9 cellular contexts compared by ENCODE assay signal in the genomic region with DNA sequence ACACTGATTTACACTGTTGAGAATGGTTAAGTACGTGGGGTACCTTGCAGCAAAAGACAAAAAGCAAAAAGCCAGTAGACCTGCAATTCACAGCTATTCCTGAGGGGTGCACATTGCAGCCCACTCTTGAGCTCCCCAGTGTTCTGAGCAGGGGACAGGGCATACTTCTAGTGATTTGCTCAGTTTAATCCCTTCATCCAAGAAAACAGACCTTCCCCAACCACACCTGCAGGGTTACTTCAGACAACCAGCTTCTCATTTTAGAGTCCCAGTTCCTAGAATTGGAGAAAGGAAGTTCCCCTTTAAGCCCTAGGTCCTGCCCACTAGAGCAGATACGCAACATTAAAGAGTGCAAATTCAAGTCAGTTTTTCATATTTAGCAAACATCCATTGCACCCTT. TPM values are rescaled to one million over a fixed set of nuclear protein-coding genes. Genes with fewer than 3 reads are reported as not detected.
DNase-seq lines count a peak whose midpoint lies in the region; ATAC-seq and TF ChIP-seq lines count a peak whose summit lies in the region.
"Had no signal": no experiment of that assay in that cellular context is flagged by ENCODE, and none has a peak within 500 bp of the region (broad histone marks: within the 10 kb centered on the region; RNA-seq: fewer than 3 reads in every experiment).

No MANE protein-coding gene starts in this region.

- H3K4me1 ChIP-seq in OCI-LY3 (ENCODE audit: low read length) = peaks cover 37% of the 10 kb centered on the region

- H3K4me2 ChIP-seq in OCI-LY3 (ENCODE audit: low read length) = peak overlapping the region; percentile 96

- H4K20me1 ChIP-seq in OCI-LY3 (ENCODE audit: insufficient read depth, low read length) = no peaks in the 10 kb centered on the region

- H2AFZ ChIP-seq in OCI-LY3 (ENCODE audit: low read depth, low read length) = peak overlapping the region; percentile 67; the same call in 1 of the 2 replicates

- no peaks in the 10 kb centered on the region for H3K9me3 ChIP-seq in OCI-LY3 (ENCODE audit: insufficient read depth, low read length)

- no peak for ATAC-seq in GM18873 (IDR thresholded peaks at IDR 0.05; ENCODE audit: low FRiP score, unreplicated experiment)

- H3K4me3 ChIP-seq in OCI-LY3 (ENCODE audit: low read length) = peak overlapping the region; percentile 67
- no peak overlapping the region for H3K4me3 ChIP-seq in fibroblast of pulmonary artery (replicated peaks; ENCODE audit: low read depth, low read length)

- TF ChIP-seq CTCF in 22Rv1 (IDR thresholded peaks at IDR 0.05) (no peak), GM12873 (IDR thresholded peaks at IDR 0.05; ENCODE audit: insufficient read depth, low read depth, low read length, missing control alignments) (peak; percentile 65), OCI-LY3 (IDR thresholded peaks at IDR 0.05; ENCODE audit: low read depth, low read length) (peak; percentile 30), fibroblast of pulmonary artery (IDR thresholded peaks at IDR 0.05; ENCODE audit: low read length, missing control alignments) (peak; percentile 22)

- H3K79me2 ChIP-seq in OCI-LY3 (ENCODE audit: low read length) = peaks cover 10% of the 10 kb centered on the region

- H3K9ac ChIP-seq in OCI-LY3 (ENCODE audit: low read length) = peak overlapping the region; percentile 41; the same call in 1 of the 2 replicates

- H3K27ac ChIP-seq in 22Rv1 (peak overlapping the region; percentile 19; the same call in 1 of the 2 replicates), OCI-LY3 (ENCODE audit: low read length) (no peak overlapping the region)

- peaks cover 12% of the 10 kb centered on the region for H3K27me3 ChIP-seq in OCI-LY3 (ENCODE audit: low read depth, low read length)

- no peaks in the 10 kb centered on the region for H3K36me3 ChIP-seq in OCI-LY3 (replicated peaks; ENCODE audit: low read depth, low read length)

- DNase-seq in fibroblast of pulmonary artery (ENCODE audit: low read depth) = no peak
- no peak for DNase-seq in HT-29 (ENCODE audit: low spot score)
- DNase-seq in HuH-7 (ENCODE audit: low spot score) = no peak
- DNase-seq in activated CD8-positive, alpha-beta memory T cell treated with anti-CD3 and anti-CD28 coated beads, Interleukin-2, amount 50 U/mL, for 4 hours = no peak
- DNase-seq: central memory CD4-positive, alpha-beta T cell had no signal

RNA-seq across cellular contexts. Expression of gene WSB2, which starts 3.6 kb away (rescaled TPM):
- total RNA-seq in HT-29 (2014; rRNA removed; shearing (Covaris generic)) = 115 and 117 TPM in 2 replicates

RNA-seq across cellular contexts. Expression of gene VSIG10, which starts 39.2 kb away (rescaled TPM):
- total RNA-seq in HT-29 (2014; rRNA removed; shearing (Covaris generic)) = 37.4 and 40.8 TPM in 2 replicates

RNA-seq across cellular contexts. Expression of gene RFC5, which starts 48.1 kb away (rescaled TPM):
- total RNA-seq in HT-29 (2014; rRNA removed; shearing (Covaris generic)) = 42.9 and 48.1 TPM in 2 replicates
